25 cellular contexts compared by ENCODE assay signal in genomic region chr7:85736085-85736484, GRCh38.
"Had no signal": no experiment of that assay in that cellular context is flagged by ENCODE, and none has a peak within 500 bp of the region (broad histone marks: within the 10 kb centered on the region; RNA-seq: fewer than 3 reads in every experiment).

No MANE protein-coding gene starts in this region.

- H3K4me1 Mint-ChIP-seq: activated naive CD8-positive, alpha-beta T cell treated with anti-CD3 and anti-CD28 coated beads, Interleukin-2, amount 10 ng/mL, durations not matched to agents 7 days and 5 days; T-helper 17 cell had no signal

- H3K27ac Mint-ChIP-seq: activated CD8-positive, alpha-beta T cell treated with anti-CD3 and anti-CD28 coated beads, Interleukin-2, amount 10 ng/mL, durations not matched to agents 7 days and 5 days; activated naive CD8-positive, alpha-beta T cell treated with anti-CD3 and anti-CD28 coated beads, Interleukin-2, amount 10 ng/mL, durations not matched to agents 7 days and 5 days; T-helper 17 cell; WTC11 had no signal

- H3K27me3 Mint-ChIP-seq: activated naive CD8-positive, alpha-beta T cell treated with anti-CD3 and anti-CD28 coated beads, Interleukin-2, amount 10 ng/mL, durations not matched to agents 7 days and 5 days; T-helper 17 cell had no signal

- DNase-seq: activated CD4-positive, alpha-beta T cell treated with anti-CD3 and anti-CD28 coated beads for 48 hours; activated CD4-positive, alpha-beta T cell treated with anti-CD3 and anti-CD28 coated beads, Interleukin-2, amount 50 U/mL, for 4 hours; activated CD4-positive, CD25-positive, alpha-beta regulatory T cell treated with anti-CD3 and anti-CD28 coated beads, Interleukin-2, amount 50 U/mL, for 72 hours; activated CD8-positive, alpha-beta memory T cell treated with anti-CD3 and anti-CD28 coated beads, Interleukin-2, amount 50 U/mL, for 48 hours; activated CD8-positive, alpha-beta T cell treated with anti-CD3 and anti-CD28 coated beads, Interleukin-2, amount 10 ng/mL, durations not matched to agents 7 days and 5 days; activated naive CD4-positive, alpha-beta T cell treated with anti-CD3 and anti-CD28 coated beads, Interleukin-2, amount 50 U/mL, for 16 hours; activated naive CD8-positive, alpha-beta T cell treated with anti-CD3 and anti-CD28 coated beads, Interleukin-2, amount 10 ng/mL, durations not matched to agents 7 days and 5 days; activated T-cell treated with anti-CD3 and anti-CD28 coated beads, Interleukin-2, amount 50 U/mL, for 1 hour; adrenal gland; anterior cingulate cortex; caudate nucleus; MG63; MV-4-11; NCI-H1092 treated with DMSO at 0.1 percent for 48 hours; NCI-H1417 treated with DMSO at 0.1 percent for 48 hours; NCI-H1694; NCI-H2029; NCI-H2107; NCI-H446; NCI-H524; SIG-M5; T-helper 17 cell; T1000 had no signal

- H3K36me3 ChIP-seq: adrenal gland, breast epithelium, MG63 had no signal

- ATAC-seq: activated CD8-positive, alpha-beta T cell treated with anti-CD3 and anti-CD28 coated beads, Interleukin-2, amount 10 ng/mL, durations not matched to agents 7 days and 5 days; T-helper 17 cell; WTC11 had no signal

- H3K27ac ChIP-seq: adrenal gland, breast epithelium had no signal

- H3K36me3 Mint-ChIP-seq: activated naive CD8-positive, alpha-beta T cell treated with anti-CD3 and anti-CD28 coated beads, Interleukin-2, amount 10 ng/mL, durations not matched to agents 7 days and 5 days had no signal

- H3K9me3 ChIP-seq: adrenal gland, MG63 had no signal

- H3K4me3 ChIP-seq: adrenal gland, breast epithelium, MG63 had no signal

- H3K4me1 ChIP-seq: adrenal gland, breast epithelium had no signal

- H3K27me3 ChIP-seq: adrenal gland, breast epithelium, MG63 had no signal

- H3K4me3 Mint-ChIP-seq: activated CD8-positive, alpha-beta T cell treated with anti-CD3 and anti-CD28 coated beads, Interleukin-2, amount 10 ng/mL, durations not matched to agents 7 days and 5 days; activated naive CD8-positive, alpha-beta T cell treated with anti-CD3 and anti-CD28 coated beads, Interleukin-2, amount 10 ng/mL, durations not matched to agents 7 days and 5 days; T-helper 17 cell; WTC11 had no signal
